34 cellular contexts compared by ENCODE assay signal in genomic region chr12:42282301-42282700, GRCh38.
"Had no signal": no experiment of that assay in that cellular context is flagged by ENCODE, and none has a peak within 500 bp of the region (broad histone marks: within the 10 kb centered on the region; RNA-seq: fewer than 3 reads in every experiment).

No MANE protein-coding gene starts in this region.

- H3K9me3 Mint-ChIP-seq: activated naive CD4-positive, alpha-beta T cell treated with anti-CD3 and anti-CD28 coated beads, Interleukin-2, amount 10 ng/mL, durations not matched to agents 7 days and 5 days; activated naive CD8-positive, alpha-beta T cell treated with anti-CD3 and anti-CD28 coated beads, Interleukin-2, amount 10 ng/mL, durations not matched to agents 7 days and 5 days; activated T-helper 1 cell treated with anti-CD3 and anti-CD28 coated beads, Interleukin-12 subunit alpha, Interleukin-12 subunit beta, Interleukin-2, Interleukin-4 antibody, amounts not matched to agents 30 ng/mL and 10 ng/mL and 1 ng/mL, durations not matched to agents 14 hours and 24 hours and 36 hours; immature natural killer cell; natural killer cell treated with Interleukin-12 subunit alpha and Interleukin-12 subunit beta and Interleukin-15 and Interleukin-18, amount 100 ng/mL, for 72 hours; stimulated activated naive B cell treated with anti-CD40 and anti-IgM and Interleukin-4, amounts not matched to agents 10 μg/mL and 1 μg/mL and 100 μg/mL, for 72 hours had no signal

- H3K27me3 Mint-ChIP-seq: brain had no signal

- H3K27me3 ChIP-seq: ascending aorta, dorsolateral prefrontal cortex, sigmoid colon, stomach, thyroid gland, upper lobe of left lung, vagina had no signal

- H3K9me3 ChIP-seq: ascending aorta, lower lobe of right lung, mucosa of descending colon, neutrophil, sigmoid colon, stomach, thyroid gland, upper lobe of left lung, vagina had no signal

- H3K4me2 ChIP-seq: smooth muscle cell had no signal

- ATAC-seq: activated CD4-positive, CD25-positive, alpha-beta regulatory T cell treated with anti-CD3 and anti-CD28 coated beads, Interleukin-2, amount 50 U/mL, for 24 hours; left colon; lower lobe of right lung; mucosa of descending colon; natural killer cell treated with Interleukin-12 subunit alpha and Interleukin-12 subunit beta and Interleukin-15 and Interleukin-18, amount 100 ng/mL, for 72 hours; stimulated activated naive B cell treated with anti-CD40 and anti-IgM and Interleukin-4, amounts not matched to agents 10 μg/mL and 1 μg/mL and 100 μg/mL, for 72 hours had no signal

- H3K4me3 Mint-ChIP-seq: activated naive CD4-positive, alpha-beta T cell treated with anti-CD3 and anti-CD28 coated beads, Interleukin-2, amount 10 ng/mL, durations not matched to agents 7 days and 5 days; activated naive CD8-positive, alpha-beta T cell treated with anti-CD3 and anti-CD28 coated beads, Interleukin-2, amount 10 ng/mL, durations not matched to agents 7 days and 5 days; activated T-helper 1 cell treated with anti-CD3 and anti-CD28 coated beads, Interleukin-12 subunit alpha, Interleukin-12 subunit beta, Interleukin-2, Interleukin-4 antibody, amounts not matched to agents 30 ng/mL and 10 ng/mL and 1 ng/mL, durations not matched to agents 14 hours and 24 hours and 36 hours; brain; immature natural killer cell; natural killer cell treated with Interleukin-12 subunit alpha and Interleukin-12 subunit beta and Interleukin-15 and Interleukin-18, amount 100 ng/mL, for 72 hours; stimulated activated naive B cell treated with anti-CD40 and anti-IgM and Interleukin-4, amounts not matched to agents 10 μg/mL and 1 μg/mL and 100 μg/mL, for 72 hours had no signal

- H3K4me1 ChIP-seq: ascending aorta, lower lobe of right lung, sigmoid colon, thyroid gland, upper lobe of left lung had no signal

- H3K27ac ChIP-seq: ascending aorta, coronary artery, dorsolateral prefrontal cortex, lower lobe of right lung, neutrophil, sigmoid colon, thyroid gland, upper lobe of left lung, vagina, WERI-Rb-1 had no signal

- DNase-seq: activated CD4-positive, alpha-beta T cell treated with anti-CD3 and anti-CD28 coated beads for 48 hours; activated CD4-positive, alpha-beta T cell treated with anti-CD3 and anti-CD28 coated beads, Interleukin-2, amount 50 U/mL, for 48 hours; activated CD8-positive, alpha-beta memory T cell treated with anti-CD3 and anti-CD28 coated beads for 24 hours; activated CD8-positive, alpha-beta memory T cell treated with anti-CD3 and anti-CD28 coated beads, Interleukin-2, amount 50 U/mL, for 4 hours; activated effector memory CD4-positive, alpha-beta T cell treated with anti-CD3 and anti-CD28 coated beads, Interleukin-2, amount 50 U/mL, for 16 hours; activated naive CD4-positive, alpha-beta T cell treated with anti-CD3 and anti-CD28 coated beads, Interleukin-2, amount 10 ng/mL, durations not matched to agents 7 days and 5 days; activated naive CD8-positive, alpha-beta T cell treated with anti-CD3 and anti-CD28 coated beads, Interleukin-2, amount 10 ng/mL, durations not matched to agents 7 days and 5 days; activated T-cell treated with anti-CD3 and anti-CD28 coated beads, Interleukin-2, amount 50 U/mL, for 1 hour; dorsolateral prefrontal cortex; effector memory CD4-positive, alpha-beta T cell; hypothalamus; immature natural killer cell; kidney; left colon; lower lobe of right lung; mesenchymal stem cell; mucosa of descending colon; sigmoid colon; stimulated activated CD4-positive, alpha-beta T cell treated with anti-CD3 and anti-CD28 coated beads, Interleukin-1b, Interleukin-23, amount 100 ng/mL, for 48 hours; stimulated activated CD4-positive, alpha-beta T cell treated with anti-CD3 and anti-CD28 coated beads, Interleukin-4, amount 100 ng/mL, for 4 hours; stimulated activated naive B cell treated with anti-CD40 and anti-IgM and Interleukin-4, amounts not matched to agents 10 μg/mL and 1 μg/mL and 100 μg/mL, for 72 hours; stomach; thyroid gland; upper lobe of left lung; WERI-Rb-1 had no signal

- H3K4me3 ChIP-seq: ascending aorta, coronary artery, dorsolateral prefrontal cortex, lower lobe of right lung, mucosa of descending colon, sigmoid colon, smooth muscle cell, stomach, thyroid gland, upper lobe of left lung, vagina had no signal

- H3K36me3 Mint-ChIP-seq: activated naive CD4-positive, alpha-beta T cell treated with anti-CD3 and anti-CD28 coated beads, Interleukin-2, amount 10 ng/mL, durations not matched to agents 7 days and 5 days; activated naive CD8-positive, alpha-beta T cell treated with anti-CD3 and anti-CD28 coated beads, Interleukin-2, amount 10 ng/mL, durations not matched to agents 7 days and 5 days; brain; immature natural killer cell; natural killer cell treated with Interleukin-12 subunit alpha and Interleukin-12 subunit beta and Interleukin-15 and Interleukin-18, amount 100 ng/mL, for 72 hours; stimulated activated naive B cell treated with anti-CD40 and anti-IgM and Interleukin-4, amounts not matched to agents 10 μg/mL and 1 μg/mL and 100 μg/mL, for 72 hours had no signal

- H3K36me3 ChIP-seq: ascending aorta, lower lobe of right lung, neutrophil, sigmoid colon, stomach, thyroid gland, upper lobe of left lung, vagina, WERI-Rb-1 had no signal

- H3K27ac Mint-ChIP-seq: activated naive CD4-positive, alpha-beta T cell treated with anti-CD3 and anti-CD28 coated beads, Interleukin-2, amount 10 ng/mL, durations not matched to agents 7 days and 5 days; activated naive CD8-positive, alpha-beta T cell treated with anti-CD3 and anti-CD28 coated beads, Interleukin-2, amount 10 ng/mL, durations not matched to agents 7 days and 5 days; activated T-helper 1 cell treated with anti-CD3 and anti-CD28 coated beads, Interleukin-12 subunit alpha, Interleukin-12 subunit beta, Interleukin-2, Interleukin-4 antibody, amounts not matched to agents 30 ng/mL and 10 ng/mL and 1 ng/mL, durations not matched to agents 14 hours and 24 hours and 36 hours; brain; immature natural killer cell; natural killer cell treated with Interleukin-12 subunit alpha and Interleukin-12 subunit beta and Interleukin-15 and Interleukin-18, amount 100 ng/mL, for 72 hours; stimulated activated naive B cell treated with anti-CD40 and anti-IgM and Interleukin-4, amounts not matched to agents 10 μg/mL and 1 μg/mL and 100 μg/mL, for 72 hours had no signal
